Comparison of ENCODE assay signal across 1 cellular context in genomic region chr10:62038609-62039190, GRCh38.
TF ChIP-seq lines count a peak whose summit lies in the region.

No MANE protein-coding gene starts in this region.

TF ChIP-seq in IMR-90, 13 proteins besides CTCF, POLR2A, EP300 and RAD21:
- peak; percentile 83 for TF ChIP-seq SMC3 (IDR thresholded peaks at IDR 0.05; ENCODE audit: low read depth, low read length)
- peak; percentile 35; the same call in 1 of the 2 replicates for TF ChIP-seq MXI1 (IDR thresholded peaks at IDR 0.05; ENCODE audit: borderline replicate concordance, low read depth, low read length)
- no peak for TF ChIP-seq RFX5 (IDR thresholded peaks at IDR 0.05; ENCODE audit: low read depth, low read length)
